In the genomic region with DNA sequence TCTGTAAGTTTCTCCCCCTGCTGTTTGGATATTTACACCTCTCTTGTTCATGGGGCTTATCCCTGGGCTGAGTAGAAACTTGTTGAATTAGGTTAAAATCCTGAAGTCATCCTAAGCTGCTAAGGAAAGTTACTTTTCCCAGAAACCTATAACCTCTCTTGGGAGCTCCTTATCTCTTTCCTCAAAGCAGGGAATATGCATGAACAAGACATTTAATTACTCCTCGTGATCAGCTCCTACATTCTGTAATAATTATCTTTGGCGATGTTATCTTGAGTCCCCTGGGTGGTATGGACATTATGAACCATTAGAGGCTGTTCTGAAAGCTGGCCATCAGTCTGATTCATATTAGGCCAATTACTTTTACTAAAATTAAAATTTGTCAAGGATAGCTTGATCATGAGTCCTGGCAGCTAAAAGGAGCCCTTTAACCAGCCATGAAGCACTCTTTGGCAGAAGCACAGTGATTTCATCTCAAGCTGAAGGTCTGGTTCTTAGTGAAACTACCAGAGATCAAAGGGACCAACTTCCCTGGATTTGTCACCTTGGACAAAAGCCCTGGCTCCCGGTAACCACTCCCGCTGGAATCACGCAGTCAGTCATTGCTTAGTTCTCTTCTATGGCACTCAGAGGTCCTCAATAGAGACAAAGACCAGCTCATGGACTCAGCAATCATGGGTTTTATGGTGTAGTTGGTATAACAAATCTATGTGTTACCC, we compare ENCODE assay signal across 19 cellular contexts.
"Had no signal": no experiment of that assay in that cellular context is flagged by ENCODE, and none has a peak within 500 bp of the region (broad histone marks: within the 10 kb centered on the region; RNA-seq: fewer than 3 reads in every experiment).

No MANE protein-coding gene starts in this region.

- H3K4me1 Mint-ChIP-seq: stimulated activated memory B cell treated with anti-CD40 and anti-IgM and Interleukin-4, amounts not matched to agents 10 μg/mL and 1 μg/mL and 100 μg/mL, for 72 hours had no signal

- ATAC-seq: gastroesophageal sphincter; left lobe of liver; mucosa of descending colon; naive thymus-derived CD8-positive, alpha-beta T cell; stimulated activated memory B cell treated with anti-CD40 and anti-IgM and Interleukin-4, amounts not matched to agents 10 μg/mL and 1 μg/mL and 100 μg/mL, for 72 hours had no signal

- DNase-seq: effector memory CD4-positive, alpha-beta T cell; esophagus squamous epithelium; foreskin fibroblast; glutamatergic neuron; islet precursor cell; mammary epithelial cell; mucosa of descending colon; naive thymus-derived CD8-positive, alpha-beta T cell; nucleus accumbens; retina; right lobe of liver; stimulated activated CD4-positive, alpha-beta T cell treated with anti-CD3 and anti-CD28 coated beads, Interleukin-4, amount 100 ng/mL, for 24 hours; tibial artery; upper lobe of left lung had no signal

- H3K4me3 Mint-ChIP-seq: naive thymus-derived CD8-positive, alpha-beta T cell; neural crest cell; stimulated activated memory B cell treated with anti-CD40 and anti-IgM and Interleukin-4, amounts not matched to agents 10 μg/mL and 1 μg/mL and 100 μg/mL, for 72 hours; stimulated activated naive CD8-positive, alpha-beta T cell treated with anti-CD3 and anti-CD28 coated beads, Interleukin-15, Interleukin-2, amounts not matched to agents 100 ng/mL and 50 ng/mL, for 24 hours had no signal

- H3K27me3 Mint-ChIP-seq: stimulated activated memory B cell treated with anti-CD40 and anti-IgM and Interleukin-4, amounts not matched to agents 10 μg/mL and 1 μg/mL and 100 μg/mL, for 72 hours had no signal

- H3K27ac Mint-ChIP-seq: naive thymus-derived CD8-positive, alpha-beta T cell; stimulated activated memory B cell treated with anti-CD40 and anti-IgM and Interleukin-4, amounts not matched to agents 10 μg/mL and 1 μg/mL and 100 μg/mL, for 72 hours; stimulated activated naive CD8-positive, alpha-beta T cell treated with anti-CD3 and anti-CD28 coated beads, Interleukin-15, Interleukin-2, amounts not matched to agents 100 ng/mL and 50 ng/mL, for 24 hours had no signal
